8 cellular contexts compared by ENCODE assay signal in genomic region chr15:59313703-59314332, GRCh38. TPM values are rescaled to one million over a fixed set of nuclear protein-coding genes. Genes with fewer than 3 reads are reported as not detected.
DNase-seq lines count a peak whose midpoint lies in the region; ATAC-seq, FAIRE-seq and TF ChIP-seq lines count a peak whose summit lies in the region.

No MANE protein-coding gene starts in this region.

- intact Hi-C loops in endothelial cell of umbilical vein (cut with micrococcal nuclease) = no loop called here

- FAIRE-seq in GM18507 (lab: Jason Lieb, UNC) = peak; percentile 97
- peak; percentile 68 for FAIRE-seq in endothelial cell of umbilical vein (lab: Jason Lieb, UNC)

- H3K4me1 ChIP-seq in endothelial cell of umbilical vein (ENCODE audit: control insufficient read depth, extremely low read depth, insufficient read depth, low read length) = peaks cover 2% of the 10 kb centered on the region
- peaks cover 8% of the 10 kb centered on the region for H3K4me1 ChIP-seq in HAP-1

- no TSS peak for BruUV-seq in endothelial cell of umbilical vein (replicated peaks; lab: Mats Ljungman, UMichigan)

- H3K79me2 ChIP-seq in endothelial cell of umbilical vein (ENCODE audit: control insufficient read depth, insufficient read depth, low read length) = peaks cover 87% of the 10 kb centered on the region

- H3K4me2 ChIP-seq in endothelial cell of umbilical vein (ENCODE audit: insufficient read depth, low read length) = no peak overlapping the region

- no peak for TF ChIP-seq POLR2A in endothelial cell of umbilical vein (IDR thresholded peaks at IDR 0.05; ENCODE audit: low read depth, low read length)

- POLR2A ChIA-PET in endothelial cell of umbilical vein (lab: Charles Lee) = no interaction called here

- ATAC-seq in HG02840 (IDR thresholded peaks at IDR 0.05; ENCODE audit: low FRiP score, unreplicated experiment) (peak; percentile 74), GM19467 (IDR thresholded peaks at IDR 0.05; ENCODE audit: unreplicated experiment) (no peak)

- H3K27ac ChIP-seq in endothelial cell of umbilical vein (ENCODE audit: insufficient read depth, low read depth, low read length) = no peak overlapping the region

- dilution Hi-C loops in endothelial cell of umbilical vein (cut with MboI; ENCODE audit: extremely low pct_ligation_motif_present, low sequenced_read_pairs) = no loop called here

- H4K20me1 ChIP-seq in endothelial cell of umbilical vein (replicated peaks; ENCODE audit: control insufficient read depth, extremely low read depth, insufficient read depth, low read length) = peaks cover 9% of the 10 kb centered on the region

- no peaks in the 10 kb centered on the region for H3K9me1 ChIP-seq in endothelial cell of umbilical vein (replicated peaks; ENCODE audit: control insufficient read depth, extremely low read depth, insufficient read depth, low read length)

- H3K9me3 ChIP-seq in endothelial cell of umbilical vein (replicated peaks; ENCODE audit: control insufficient read depth, insufficient read depth, low read length) = no peaks in the 10 kb centered on the region
- H3K9me3 ChIP-seq in HAP-1 = no peaks in the 10 kb centered on the region

- DNase-seq in GM18507 (ENCODE audit: extremely low spot score, insufficient read length, low read depth) (no peak), NCI-H2081 treated with DMSO at 0.1 percent for 48 hours (lab: John Stamatoyannopoulos, UW) (peak; percentile 79), endothelial cell of umbilical vein (ENCODE audit: low read depth, low spot score) (no peak), retinal pigment epithelial cell (ENCODE audit: low read depth) (peak; percentile 74), T1000 (lab: John Stamatoyannopoulos, UW) (no peak), HAP-1 (ENCODE audit: low spot score in 2 of 2) (no peak)

- no peak overlapping the region for H2AFZ ChIP-seq in endothelial cell of umbilical vein (ENCODE audit: low read depth, low read length)

- in situ Hi-C loops in HAP-1 (cut with MboI; ENCODE audit: low sequenced_read_pairs) = no loop called here

- TF ChIP-seq CTCF in endothelial cell of umbilical vein (IDR thresholded peaks at IDR 0.05; ENCODE audit: extremely low read depth in 1 of 2, insufficient read depth in 1 of 2, low read depth in 1 of 2, low read length in 2 of 2) = no peak
- TF ChIP-seq CTCF in retinal pigment epithelial cell (conservative IDR thresholded peaks at IDR 0.05; ENCODE audit: low read depth, low read length) = no peak

- H3K9ac ChIP-seq in endothelial cell of umbilical vein (replicated peaks; ENCODE audit: extremely low read depth, insufficient read depth, low read length) = no peak overlapping the region

- no peaks in the 10 kb centered on the region for H3K36me3 ChIP-seq in endothelial cell of umbilical vein (ENCODE audit: control insufficient read depth in 2 of 2, extremely low read depth in 1 of 2, insufficient read depth in 2 of 2, low read length in 2 of 2)
- H3K36me3 ChIP-seq in HAP-1 (replicated peaks) = no peaks in the 10 kb centered on the region

- H3K4me3 ChIP-seq in endothelial cell of umbilical vein (replicated peaks in 1 of 3; ENCODE audit: insufficient read depth in 1 of 3, low read depth in 1 of 3, low read length in 3 of 3) = no peak overlapping the region
- no peak overlapping the region for H3K4me3 ChIP-seq in retinal pigment epithelial cell (ENCODE audit: low read length)
- H3K4me3 ChIP-seq in HAP-1 = no peak overlapping the region

- CTCF ChIA-PET in endothelial cell of umbilical vein (lab: Charles Lee) = interaction anchor here (1.6 to 2.2 kb wide), 2 partner anchors 8 to 13 kb away, joined by 3 to 7 read pairs; no protein-coding TSS in a partner anchor

- no peaks in the 10 kb centered on the region for H3K27me3 ChIP-seq in endothelial cell of umbilical vein (ENCODE audit: control insufficient read depth in 2 of 2, insufficient read depth in 2 of 2, low read length in 2 of 2)
- H3K27me3 ChIP-seq in HAP-1 (ENCODE audit: low read depth) = no peaks in the 10 kb centered on the region

TF ChIP-seq in endothelial cell of umbilical vein, 7 proteins besides CTCF, POLR2A, EP300 and RAD21:
- no peak for TF ChIP-seq MAX (IDR thresholded peaks at IDR 0.05; ENCODE audit: insufficient read depth, insufficient read length)
- no peak for TF ChIP-seq EZH2 (IDR thresholded peaks at IDR 0.05; ENCODE audit: borderline replicate concordance, low read depth, low read length, severe bottlenecking)
- no peak for TF ChIP-seq MYC (IDR thresholded peaks at IDR 0.05; ENCODE audit: low read depth, low read length)
- no peak for TF ChIP-seq JUN (IDR thresholded peaks at IDR 0.05; ENCODE audit: borderline replicate concordance, insufficient read depth, insufficient read length, low read depth)
- no peak for TF ChIP-seq FOS (IDR thresholded peaks at IDR 0.05; ENCODE audit: borderline replicate concordance, insufficient read depth, low read length)
- TF ChIP-seq GATA2 (IDR thresholded peaks at IDR 0.05; ENCODE audit: insufficient read depth, insufficient read length, low read depth, low read length) = no peak
- no peak for TF ChIP-seq POLR2AphosphoS5 (IDR thresholded peaks at IDR 0.05; ENCODE audit: insufficient read depth, low read depth, low read length)
TF ChIP-seq in endothelial cell of umbilical vein: peak in this region for 0.

RNA-seq across cellular contexts. Expression of gene MYO1E, which starts 58.9 kb away (rescaled TPM):
- total RNA-seq in endothelial cell of umbilical vein = 218 and 231 TPM in 2 replicates
- polyA plus RNA-seq in endothelial cell of umbilical vein = 31.6 and 33.4 TPM in 2 replicates
- polyA plus RNA-seq in endothelial cell of umbilical vein (2011; cell fraction: cytosol; rRNA removed) = 18.4 and 24.6 TPM in 2 replicates
- 56.7 and 57.1 TPM in 2 replicates for polyA plus RNA-seq in endothelial cell of umbilical vein (2011; cell fraction: nucleus; rRNA removed)
- polyA plus RNA-seq in endothelial cell of umbilical vein (2012) = 108 and 161 TPM in 2 replicates
- 96.0 and 102 TPM in 2 replicates for polyA minus RNA-seq in endothelial cell of umbilical vein
- 177 TPM for polyA minus RNA-seq in endothelial cell of umbilical vein (2011; cell fraction: cytosol; rRNA and poly(A)+ RNA removed)
- 124 and 127 TPM in 2 replicates for polyA minus RNA-seq in endothelial cell of umbilical vein (2011; cell fraction: nucleus; rRNA and poly(A)+ RNA removed)

Comparison
In these comparisons a context has a peak if more than half of its experiments do, and no peak if none do; other contexts are left out.
1. DNase-seq: peak in NCI-H2081 treated with DMSO at 0.1 percent for 48 hours (single experiment) and retinal pigment epithelial cell (single experiment); none in GM18507 (single experiment), endothelial cell of umbilical vein (single experiment), T1000 (single experiment) and HAP-1 (0 of 2).